In the genomic region with DNA sequence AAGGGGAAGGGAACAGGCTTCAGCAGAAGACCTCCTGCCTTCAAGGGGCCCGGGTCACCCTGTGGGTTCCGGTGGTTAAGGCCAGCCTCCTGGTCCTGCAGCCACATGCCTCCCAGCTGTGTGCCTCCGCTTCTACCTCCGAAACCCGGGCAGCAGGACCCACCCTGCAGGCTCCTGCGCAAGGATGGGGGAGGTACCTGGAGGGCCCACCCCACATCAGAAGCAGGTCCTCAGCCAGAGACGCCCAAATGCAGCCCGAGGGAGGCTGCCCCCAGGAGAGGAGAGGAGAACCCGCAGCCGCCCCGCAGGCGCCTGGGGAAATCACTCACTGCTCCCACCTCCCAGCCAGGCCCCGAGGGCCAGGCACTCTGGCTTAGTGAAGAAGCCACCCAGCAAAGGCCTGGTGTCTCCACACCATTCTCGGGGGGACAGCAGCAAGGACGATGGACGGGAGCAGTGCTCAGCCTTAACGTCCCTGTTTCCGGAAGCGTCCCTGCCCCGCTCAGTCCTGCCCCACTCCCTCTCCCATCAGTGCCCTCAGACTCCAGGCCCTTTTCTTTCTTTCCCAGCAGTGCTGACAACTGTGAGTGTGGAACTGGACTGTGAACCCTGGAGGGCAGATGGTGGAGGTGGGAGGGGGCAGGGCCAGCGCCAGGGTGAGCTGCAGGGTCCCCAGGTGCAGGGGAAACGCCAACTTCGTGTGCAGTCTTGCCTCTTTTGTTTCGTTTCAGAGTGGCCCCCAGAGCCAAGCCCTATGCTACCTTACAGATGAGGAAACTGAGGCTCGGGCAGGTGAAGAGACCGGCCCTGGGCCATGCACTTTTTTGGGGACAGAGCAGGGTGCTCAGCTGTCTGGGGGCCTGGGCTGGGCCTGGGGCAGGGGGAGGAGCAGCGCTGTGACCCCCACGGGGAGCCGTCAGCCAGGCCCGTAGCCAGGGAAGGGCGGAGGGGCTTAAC, we compare ENCODE assay signal across 1 cellular context.
TF ChIP-seq lines count a peak whose summit lies in the region.

No MANE protein-coding gene starts in this region.

TF ChIP-seq in HepG2, 621 proteins besides CTCF, POLR2A, EP300 and RAD21 (continued from another document and continues in another):
- TF ChIP-seq ZNF513 (CRISPR knock-in tag; conservative IDR thresholded peaks at IDR 0.05), result no peak
- peak; percentile 81 for TF ChIP-seq ZFY (CRISPR knock-in tag; IDR thresholded peaks at IDR 0.05)
- peak; percentile 54 for TF ChIP-seq AGO2 (optimal IDR thresholded peaks at IDR 0.05; ENCODE audit: low read depth, low read length)
- no peak for TF ChIP-seq IKZF5 (CRISPR knock-in tag; IDR thresholded peaks at IDR 0.05)
- no peak for TF ChIP-seq ZBTB34 (CRISPR knock-in tag; IDR thresholded peaks at IDR 0.05)
- TF ChIP-seq MAFG (CRISPR knock-in tag; IDR thresholded peaks at IDR 0.05), result no peak
- peak; percentile 24; the same call in 1 of the 2 replicates for TF ChIP-seq THAP11 (CRISPR knock-in tag; IDR thresholded peaks at IDR 0.05)
- no peak for TF ChIP-seq ZNF660 (CRISPR knock-in tag; IDR thresholded peaks at IDR 0.05; ENCODE audit: borderline replicate concordance, low read depth)
- no peak for TF ChIP-seq AHR (CRISPR knock-in tag; IDR thresholded peaks at IDR 0.05)
- no peak for TF ChIP-seq ZNF30 (CRISPR knock-in tag; IDR thresholded peaks at IDR 0.05)
- TF ChIP-seq, protein P1, sequence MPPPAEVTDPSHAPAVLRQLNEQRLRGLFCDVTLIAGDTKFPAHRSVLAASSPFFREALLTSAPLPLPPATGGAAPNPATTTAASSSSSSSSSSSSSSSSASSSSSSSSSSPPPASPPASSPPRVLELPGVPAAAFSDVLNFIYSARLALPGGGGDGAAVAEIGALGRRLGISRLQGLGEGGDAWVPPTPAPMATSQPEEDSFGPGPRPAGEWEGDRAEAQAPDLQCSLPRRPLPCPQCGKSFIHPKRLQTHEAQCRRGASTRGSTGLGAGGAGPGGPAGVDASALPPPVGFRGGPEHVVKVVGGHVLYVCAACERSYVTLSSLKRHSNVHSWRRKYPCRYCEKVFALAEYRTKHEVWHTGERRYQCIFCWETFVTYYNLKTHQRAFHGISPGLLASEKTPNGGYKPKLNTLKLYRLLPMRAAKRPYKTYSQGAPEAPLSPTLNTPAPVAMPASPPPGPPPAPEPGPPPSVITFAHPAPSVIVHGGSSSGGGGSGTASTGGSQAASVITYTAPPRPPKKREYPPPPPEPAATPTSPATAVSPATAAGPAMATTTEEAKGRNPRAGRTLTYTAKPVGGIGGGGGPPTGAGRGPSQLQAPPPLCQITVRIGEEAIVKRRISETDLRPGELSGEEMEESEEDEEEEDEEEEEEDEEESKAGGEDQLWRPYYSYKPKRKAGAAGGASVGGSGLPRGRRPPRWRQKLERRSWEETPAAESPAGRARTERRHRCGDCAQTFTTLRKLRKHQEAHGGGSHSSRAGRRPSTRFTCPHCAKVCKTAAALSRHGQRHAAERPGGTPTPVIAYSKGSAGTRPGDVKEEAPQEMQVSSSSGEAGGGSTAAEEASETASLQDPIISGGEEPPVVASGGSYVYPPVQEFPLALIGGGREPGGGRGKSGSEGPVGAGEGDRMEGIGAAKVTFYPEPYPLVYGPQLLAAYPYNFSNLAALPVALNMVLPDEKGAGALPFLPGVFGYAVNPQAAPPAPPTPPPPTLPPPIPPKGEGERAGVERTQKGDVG (CRISPR knock-in tag; IDR thresholded peaks at IDR 0.05; ENCODE audit: borderline replicate concordance), result no peak
- TF ChIP-seq HOXA3 (CRISPR knock-in tag; IDR thresholded peaks at IDR 0.05), result peak; percentile 74
- TF ChIP-seq TSC22D2 (CRISPR knock-in tag; IDR thresholded peaks at IDR 0.05; ENCODE audit: borderline replicate concordance), result no peak
- TF ChIP-seq KDM3A (CRISPR knock-in tag; IDR thresholded peaks at IDR 0.05; ENCODE audit: low read depth), result no peak
- no peak for TF ChIP-seq ZNF24 (IDR thresholded peaks at IDR 0.05)
- no peak for TF ChIP-seq MZF1 (CRISPR knock-in tag; IDR thresholded peaks at IDR 0.05; ENCODE audit: borderline replicate concordance)
- TF ChIP-seq AGO1 (IDR thresholded peaks at IDR 0.05; ENCODE audit: low read depth, low read length, poor library complexity, severe bottlenecking), result no peak
- TF ChIP-seq KLF6 (CRISPR knock-in tag; IDR thresholded peaks at IDR 0.05), result no peak
- no peak; the same call in 1 of the 2 replicates for TF ChIP-seq FOXO1 (CRISPR knock-in tag; IDR thresholded peaks at IDR 0.05)
- TF ChIP-seq ZNF563 (CRISPR knock-in tag; IDR thresholded peaks at IDR 0.05), result peak; percentile 70; the same call in 1 of the 2 replicates
- peak; percentile 40; the same call in 1 of the 2 replicates for TF ChIP-seq GATAD1 (CRISPR knock-in tag; IDR thresholded peaks at IDR 0.05)
- no peak for TF ChIP-seq CHD2 (IDR thresholded peaks at IDR 0.05; ENCODE audit: low read depth, low read length)
- no peak for TF ChIP-seq ATF7-NPFF (CRISPR knock-in tag; IDR thresholded peaks at IDR 0.05; ENCODE audit: low read depth)
- TF ChIP-seq ZNF235 (CRISPR knock-in tag; IDR thresholded peaks at IDR 0.05; ENCODE audit: borderline replicate concordance), result no peak
- TF ChIP-seq ASH2L (IDR thresholded peaks at IDR 0.05; ENCODE audit: insufficient read length, low read depth, low read length), result peak; percentile 14
- no peak for TF ChIP-seq LCORL (IDR thresholded peaks at IDR 0.05)
- peak; percentile 23; the same call in 1 of the 2 replicates for TF ChIP-seq LCORL (CRISPR knock-in tag; IDR thresholded peaks at IDR 0.05)
- TF ChIP-seq, protein P2, sequence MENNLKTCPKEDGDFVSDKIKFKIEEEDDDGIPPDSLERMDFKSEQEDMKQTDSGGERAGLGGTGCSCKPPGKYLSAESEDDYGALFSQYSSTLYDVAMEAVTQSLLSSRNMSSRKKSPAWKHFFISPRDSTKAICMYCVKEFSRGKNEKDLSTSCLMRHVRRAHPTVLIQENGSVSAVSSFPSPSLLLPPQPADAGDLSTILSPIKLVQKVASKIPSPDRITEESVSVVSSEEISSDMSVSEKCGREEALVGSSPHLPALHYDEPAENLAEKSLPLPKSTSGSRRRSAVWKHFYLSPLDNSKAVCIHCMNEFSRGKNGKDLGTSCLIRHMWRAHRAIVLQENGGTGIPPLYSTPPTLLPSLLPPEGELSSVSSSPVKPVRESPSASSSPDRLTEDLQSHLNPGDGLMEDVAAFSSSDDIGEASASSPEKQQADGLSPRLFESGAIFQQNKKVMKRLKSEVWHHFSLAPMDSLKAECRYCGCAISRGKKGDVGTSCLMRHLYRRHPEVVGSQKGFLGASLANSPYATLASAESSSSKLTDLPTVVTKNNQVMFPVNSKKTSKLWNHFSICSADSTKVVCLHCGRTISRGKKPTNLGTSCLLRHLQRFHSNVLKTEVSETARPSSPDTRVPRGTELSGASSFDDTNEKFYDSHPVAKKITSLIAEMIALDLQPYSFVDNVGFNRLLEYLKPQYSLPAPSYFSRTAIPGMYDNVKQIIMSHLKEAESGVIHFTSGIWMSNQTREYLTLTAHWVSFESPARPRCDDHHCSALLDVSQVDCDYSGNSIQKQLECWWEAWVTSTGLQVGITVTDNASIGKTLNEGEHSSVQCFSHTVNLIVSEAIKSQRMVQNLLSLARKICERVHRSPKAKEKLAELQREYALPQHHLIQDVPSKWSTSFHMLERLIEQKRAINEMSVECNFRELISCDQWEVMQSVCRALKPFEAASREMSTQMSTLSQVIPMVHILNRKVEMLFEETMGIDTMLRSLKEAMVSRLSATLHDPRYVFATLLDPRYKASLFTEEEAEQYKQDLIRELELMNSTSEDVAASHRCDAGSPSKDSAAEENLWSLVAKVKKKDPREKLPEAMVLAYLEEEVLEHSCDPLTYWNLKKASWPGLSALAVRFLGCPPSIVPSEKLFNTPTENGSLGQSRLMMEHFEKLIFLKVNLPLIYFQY (CRISPR knock-in tag; IDR thresholded peaks at IDR 0.05; ENCODE audit: borderline replicate concordance), result peak; percentile 27; the same call in 1 of the 2 replicates
- no peak for TF ChIP-seq CC2D1A (CRISPR knock-in tag; IDR thresholded peaks at IDR 0.05)
- TF ChIP-seq THAP8 (CRISPR knock-in tag; IDR thresholded peaks at IDR 0.05; ENCODE audit: borderline replicate concordance), result no peak
- no peak for TF ChIP-seq ZNF780A (CRISPR knock-in tag; IDR thresholded peaks at IDR 0.05)
- TF ChIP-seq BORCS8-MEF2B (CRISPR knock-in tag; IDR thresholded peaks at IDR 0.05), result no peak
- no peak for TF ChIP-seq E2F5 (CRISPR knock-in tag; conservative IDR thresholded peaks at IDR 0.05)
- TF ChIP-seq ZNF749 (CRISPR knock-in tag; IDR thresholded peaks at IDR 0.05; ENCODE audit: borderline replicate concordance), result no peak
- TF ChIP-seq RXRA (CRISPR knock-in tag; IDR thresholded peaks at IDR 0.05), result peak; percentile 45; the same call in 1 of the 2 replicates
- no peak for TF ChIP-seq SRSF4 (IDR thresholded peaks at IDR 0.05; ENCODE audit: low read depth, low read length, poor library complexity, severe bottlenecking)
- TF ChIP-seq ZNF296 (CRISPR knock-in tag; conservative IDR thresholded peaks at IDR 0.05), result no peak
- no peak for TF ChIP-seq SP140L (CRISPR knock-in tag; IDR thresholded peaks at IDR 0.05; ENCODE audit: borderline replicate concordance)
- TF ChIP-seq ZNF496 (CRISPR knock-in tag; IDR thresholded peaks at IDR 0.05; ENCODE audit: insufficient replicate concordance), result no peak
- TF ChIP-seq DMAP1 (CRISPR knock-in tag; IDR thresholded peaks at IDR 0.05), result peak; percentile 74
- no peak for TF ChIP-seq GTF2F1 (IDR thresholded peaks at IDR 0.05; ENCODE audit: low read length)
- TF ChIP-seq HMG20A (CRISPR knock-in tag; IDR thresholded peaks at IDR 0.05; ENCODE audit: borderline replicate concordance), result no peak
- no peak for TF ChIP-seq CBX2 (IDR thresholded peaks at IDR 0.05; ENCODE audit: low read depth, low read length)
- no peak for TF ChIP-seq CBX2 (CRISPR knock-in tag; IDR thresholded peaks at IDR 0.05; ENCODE audit: low read depth)
- TF ChIP-seq AFF4 (CRISPR knock-in tag; IDR thresholded peaks at IDR 0.05), result no peak
